ENCODE assay signal across 1 cellular context in the genomic region with DNA sequence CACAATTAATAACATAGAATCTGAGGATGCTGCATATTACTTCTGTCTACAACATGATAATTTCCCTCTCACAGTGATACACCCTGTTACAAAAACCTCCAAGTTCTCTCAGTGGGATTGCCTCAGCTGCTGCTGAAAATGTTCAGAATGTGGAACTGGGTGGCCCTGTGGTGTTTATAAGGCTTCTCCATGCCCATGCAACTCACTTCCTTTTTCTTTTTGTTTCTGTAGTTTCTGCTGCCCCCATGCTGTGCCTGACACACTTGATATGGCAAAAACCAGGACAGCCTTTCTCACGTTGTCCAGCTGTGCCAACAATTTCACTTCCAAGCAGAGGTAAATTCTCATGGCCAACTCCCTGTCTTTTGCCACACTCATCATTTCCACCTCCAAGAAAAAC.
TF ChIP-seq lines count a peak whose summit lies in the region.

No MANE protein-coding gene starts in this region.

TF ChIP-seq in GM23338, 12 proteins besides CTCF, POLR2A, EP300 and RAD21 (continued from another document):
- TF ChIP-seq ZNF462 (CRISPR knock-in tag; IDR thresholded peaks at IDR 0.05) = no peak
- TF ChIP-seq STAT1 (IDR thresholded peaks at IDR 0.05; ENCODE audit: unreplicated experiment) = no peak
- no peak for TF ChIP-seq EZH2 (IDR thresholded peaks at IDR 0.05; ENCODE audit: low read depth, unreplicated experiment)
- no peak for TF ChIP-seq NANOG (IDR thresholded peaks at IDR 0.05; ENCODE audit: borderline replicate concordance)
- no peak for TF ChIP-seq ZNF114 (CRISPR knock-in tag; IDR thresholded peaks at IDR 0.05)
- TF ChIP-seq CREB1 (CRISPR knock-in tag; IDR thresholded peaks at IDR 0.05; ENCODE audit: low read depth) = no peak
- no peak for TF ChIP-seq ZNF331 (CRISPR knock-in tag; IDR thresholded peaks at IDR 0.05; ENCODE audit: low read depth)
- TF ChIP-seq, protein P1, sequence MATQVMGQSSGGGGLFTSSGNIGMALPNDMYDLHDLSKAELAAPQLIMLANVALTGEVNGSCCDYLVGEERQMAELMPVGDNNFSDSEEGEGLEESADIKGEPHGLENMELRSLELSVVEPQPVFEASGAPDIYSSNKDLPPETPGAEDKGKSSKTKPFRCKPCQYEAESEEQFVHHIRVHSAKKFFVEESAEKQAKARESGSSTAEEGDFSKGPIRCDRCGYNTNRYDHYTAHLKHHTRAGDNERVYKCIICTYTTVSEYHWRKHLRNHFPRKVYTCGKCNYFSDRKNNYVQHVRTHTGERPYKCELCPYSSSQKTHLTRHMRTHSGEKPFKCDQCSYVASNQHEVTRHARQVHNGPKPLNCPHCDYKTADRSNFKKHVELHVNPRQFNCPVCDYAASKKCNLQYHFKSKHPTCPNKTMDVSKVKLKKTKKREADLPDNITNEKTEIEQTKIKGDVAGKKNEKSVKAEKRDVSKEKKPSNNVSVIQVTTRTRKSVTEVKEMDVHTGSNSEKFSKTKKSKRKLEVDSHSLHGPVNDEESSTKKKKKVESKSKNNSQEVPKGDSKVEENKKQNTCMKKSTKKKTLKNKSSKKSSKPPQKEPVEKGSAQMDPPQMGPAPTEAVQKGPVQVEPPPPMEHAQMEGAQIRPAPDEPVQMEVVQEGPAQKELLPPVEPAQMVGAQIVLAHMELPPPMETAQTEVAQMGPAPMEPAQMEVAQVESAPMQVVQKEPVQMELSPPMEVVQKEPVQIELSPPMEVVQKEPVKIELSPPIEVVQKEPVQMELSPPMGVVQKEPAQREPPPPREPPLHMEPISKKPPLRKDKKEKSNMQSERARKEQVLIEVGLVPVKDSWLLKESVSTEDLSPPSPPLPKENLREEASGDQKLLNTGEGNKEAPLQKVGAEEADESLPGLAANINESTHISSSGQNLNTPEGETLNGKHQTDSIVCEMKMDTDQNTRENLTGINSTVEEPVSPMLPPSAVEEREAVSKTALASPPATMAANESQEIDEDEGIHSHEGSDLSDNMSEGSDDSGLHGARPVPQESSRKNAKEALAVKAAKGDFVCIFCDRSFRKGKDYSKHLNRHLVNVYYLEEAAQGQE (IDR thresholded peaks at IDR 0.05; ENCODE audit: unreplicated experiment) = no peak
- no peak for TF ChIP-seq EZH2phosphoT487 (IDR thresholded peaks at IDR 0.05; ENCODE audit: unreplicated experiment)
- no peak for TF ChIP-seq JUNB (IDR thresholded peaks at IDR 0.05; ENCODE audit: unreplicated experiment)
